Comparison of ENCODE assay signal across 20 cellular contexts in the genomic region with DNA sequence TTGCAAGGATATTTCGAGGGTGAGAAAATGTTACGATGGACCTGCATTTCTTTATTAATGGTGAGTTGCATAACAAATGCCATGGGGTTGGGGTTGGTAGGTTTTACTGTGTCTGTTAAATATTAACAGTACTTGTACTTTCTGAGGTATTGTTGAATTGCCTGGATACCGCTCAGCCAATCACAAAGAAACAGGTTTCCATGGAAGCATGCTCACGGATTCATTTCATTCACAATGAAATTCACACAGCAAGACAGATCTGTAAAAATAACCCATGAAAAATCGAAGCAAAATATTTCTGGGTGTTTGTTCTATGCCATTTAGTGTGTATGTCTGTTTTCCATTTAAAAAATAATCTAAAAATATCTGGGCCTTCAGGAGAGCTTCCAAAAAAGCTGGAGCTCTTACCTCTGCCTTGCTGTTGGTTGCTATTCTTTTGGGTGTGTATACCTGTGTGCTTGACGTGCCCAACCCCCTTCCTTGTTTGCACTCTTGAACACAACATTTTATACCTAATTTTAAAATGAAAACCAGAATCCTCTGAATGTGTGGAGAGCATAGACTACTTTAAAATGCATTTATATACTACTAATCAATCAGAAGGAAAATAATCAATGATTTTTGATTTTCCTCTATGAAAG.
DNase-seq lines count a peak whose midpoint lies in the region; ATAC-seq, FAIRE-seq and TF ChIP-seq lines count a peak whose summit lies in the region.
"Had no signal": no experiment of that assay in that cellular context is flagged by ENCODE, and none has a peak within 500 bp of the region (broad histone marks: within the 10 kb centered on the region; RNA-seq: fewer than 3 reads in every experiment).

No MANE protein-coding gene starts in this region.

- H3K27me3 ChIP-seq in H9 (ENCODE audit: insufficient read depth, low read length) = no peaks in the 10 kb centered on the region
- no peaks in the 10 kb centered on the region for H3K27me3 ChIP-seq in parathyroid adenoma (ENCODE audit: control insufficient read depth, insufficient read depth, low read length)

- H3K4me3 ChIP-seq in SK-N-MC (peak overlapping the region; percentile 47), kidney (ENCODE audit: low read length in 2 of 2) (peak overlapping the region; percentile 13 to 22), parathyroid adenoma (ENCODE audit: low read depth, low read length) (no peak overlapping the region)

- no peak overlapping the region for H3K14ac ChIP-seq in H9 (ENCODE audit: insufficient read depth, low read length)

- H2BK120ac ChIP-seq in H9 (ENCODE audit: low read depth, low read length, poor library complexity, severe bottlenecking) = no peak overlapping the region

- H2BK5ac ChIP-seq in H9 (ENCODE audit: insufficient read length, low read length) = no peak overlapping the region

- TF ChIP-seq CTCF in H9 (conservative IDR thresholded peaks at IDR 0.05) (no peak), kidney (IDR thresholded peaks at IDR 0.05; ENCODE audit: borderline replicate concordance, extremely low read depth, insufficient read depth) (no peak), parathyroid adenoma (IDR thresholded peaks at IDR 0.05) (no peak)

- no peak overlapping the region for H3K27ac Mint-ChIP-seq in H9
- H3K27ac Mint-ChIP-seq: activated naive CD4-positive, alpha-beta T cell treated with anti-CD3 and anti-CD28 coated beads for 36 hours; T-helper 1 cell treated with Interleukin-12 subunit alpha and Interleukin-12 subunit beta and Interleukin-4 antibody, amounts not matched to agents 30 μg/mL and 1 μg/mL, for 36 hours had no signal

- no CpG with 5 or more reads among the region's 6 CpGs for WGBS in H9 (ENCODE audit: extremely low coverage, insufficient read length, low lambda C conversion rate)

- H3K36me3 ChIP-seq in SK-N-MC (ENCODE audit: insufficient read depth, low read length) = no peaks in the 10 kb centered on the region
- no peaks in the 10 kb centered on the region for H3K36me3 ChIP-seq in kidney (ENCODE audit: control insufficient read depth in 1 of 2, insufficient read depth in 2 of 2, low read length in 2 of 2)
- no peaks in the 10 kb centered on the region for H3K36me3 ChIP-seq in parathyroid adenoma (ENCODE audit: control insufficient read depth, insufficient read depth, low read length)

- no peak overlapping the region for H3K23ac ChIP-seq in H9 (ENCODE audit: insufficient read length, low read depth, low read length)

- DNase-seq in H9 (no peak), SK-N-MC (ENCODE audit: low read depth, low spot score) (no peak), kidney (no peak), activated gamma-delta T cell (lab: John Stamatoyannopoulos, UW) (no peak), 8988T (no peak), NCI-H2171 treated with DMSO at 0.1 percent for 48 hours (lab: John Stamatoyannopoulos, UW) (no peak)
- DNase-seq: activated CD8-positive, alpha-beta memory T cell treated with anti-CD3 and anti-CD28 coated beads, Interleukin-2, amount 50 U/mL, for 48 hours; activated naive CD4-positive, alpha-beta T cell treated with anti-CD3 and anti-CD28 coated beads for 36 hours; CD4-positive, alpha-beta memory T cell; effector CD4-positive, alpha-beta T cell; foreskin fibroblast; NCI-H1048; right cardiac atrium; stimulated activated CD4-positive, alpha-beta T cell treated with anti-CD3 and anti-CD28 coated beads, Interleukin-4, amount 100 ng/mL, for 1 hour; trophoblast cell had no signal

- no peak overlapping the region for H2BK12ac ChIP-seq in H9 (ENCODE audit: insufficient read length, low read depth, low read length)

- H3K9me3 Mint-ChIP-seq in H9 = no peaks in the 10 kb centered on the region
- H3K9me3 Mint-ChIP-seq: activated naive CD4-positive, alpha-beta T cell treated with anti-CD3 and anti-CD28 coated beads for 36 hours; CD4-positive, alpha-beta memory T cell; T-helper 1 cell treated with Interleukin-12 subunit alpha and Interleukin-12 subunit beta and Interleukin-4 antibody, amounts not matched to agents 30 μg/mL and 1 μg/mL, for 36 hours had no signal

- peaks cover 2 to 10% of the 10 kb centered on the region in 2 experiments for H3K4me1 Mint-ChIP-seq in H9

- H3K23me2 ChIP-seq in H9 (ENCODE audit: insufficient read length, low read depth, low read length, poor library complexity, severe bottlenecking) = no peaks in the 10 kb centered on the region

- H4K8ac ChIP-seq in H9 (replicated peaks; ENCODE audit: insufficient read length, low read depth, low read length) = no peak overlapping the region

- H2AK5ac ChIP-seq in H9 (ENCODE audit: insufficient read length, low read length) = no peak overlapping the region

- intact Hi-C loops in kidney (cut with DNase I) = no loop called here

- no peak overlapping the region for H3K4me3 Mint-ChIP-seq in H9
- H3K4me3 Mint-ChIP-seq: activated naive CD4-positive, alpha-beta T cell treated with anti-CD3 and anti-CD28 coated beads for 36 hours; CD4-positive, alpha-beta memory T cell; T-helper 1 cell treated with Interleukin-12 subunit alpha and Interleukin-12 subunit beta and Interleukin-4 antibody, amounts not matched to agents 30 μg/mL and 1 μg/mL, for 36 hours had no signal

- H3K79me1 ChIP-seq in H9 (ENCODE audit: insufficient read depth, low read depth, low read length, poor library complexity, severe bottlenecking) = no peaks in the 10 kb centered on the region

- FAIRE-seq in kidney (lab: Jason Lieb, UNC) = peak; percentile 21
- FAIRE-seq: GM19239 had no signal

- no peak overlapping the region for H3K4me2 ChIP-seq in H9 (ENCODE audit: insufficient read depth, insufficient read length, low read length)
- peak overlapping the region; percentile 43 for H3K4me2 ChIP-seq in parathyroid adenoma (ENCODE audit: low read length)

- H3K4ac ChIP-seq in H9 (ENCODE audit: low read depth, low read length) = no peak overlapping the region

- H3K79me2 ChIP-seq in H9 (ENCODE audit: insufficient read depth, low read length) = no peaks in the 10 kb centered on the region
- no peaks in the 10 kb centered on the region for H3K79me2 ChIP-seq in parathyroid adenoma

- H3K27me3 Mint-ChIP-seq in H9 (ENCODE audit: low read depth) = no peaks in the 10 kb centered on the region

- H3T11ph ChIP-seq in H9 (ENCODE audit: low read length) = no peak overlapping the region

- no peak for ATAC-seq in GM19351 (IDR thresholded peaks at IDR 0.05; ENCODE audit: unreplicated experiment)
- ATAC-seq: activated CD4-positive, CD25-positive, alpha-beta regulatory T cell treated with anti-CD3 and anti-CD28 coated beads, Interleukin-2, amount 50 U/mL, for 24 hours; right cardiac atrium had no signal

- no peak overlapping the region for H2BK15ac ChIP-seq in H9 (ENCODE audit: low read depth, low read length)

- H3K27ac ChIP-seq in H9 (ENCODE audit: insufficient read length, low read depth, low read length) (no peak overlapping the region), SK-N-MC (peak overlapping the region; percentile 53; the same call in 1 of the 2 replicates), kidney (ENCODE audit: low read depth in 2 of 2, low read length in 2 of 2) (peak overlapping the region in 1 of 2 donors; percentile 22), parathyroid adenoma (peak overlapping the region; percentile 97)

- H4K5ac ChIP-seq in H9 (ENCODE audit: insufficient read length, low read depth, low read length) = no peak overlapping the region

- H2BK20ac ChIP-seq in H9 (ENCODE audit: low read depth, low read length, poor library complexity, severe bottlenecking) = no peak overlapping the region

- no peak overlapping the region for H4K91ac ChIP-seq in H9 (ENCODE audit: insufficient read length, low read depth, low read length)

- no peaks in the 10 kb centered on the region; the same call in 1 of the 2 replicates for H3K4me1 ChIP-seq in H9 (ENCODE audit: insufficient read depth, low read length)
- peaks cover 11 to 21% of the 10 kb centered on the region in 2 donors for H3K4me1 ChIP-seq in kidney (ENCODE audit: control insufficient read depth in 1 of 2, insufficient read depth in 1 of 2, low read depth in 1 of 2, low read length in 2 of 2)
- peaks cover 75% of the 10 kb centered on the region for H3K4me1 ChIP-seq in parathyroid adenoma

- H3K9me3 ChIP-seq in H9 (ENCODE audit: control insufficient read depth, low read depth, low read length) (no peaks in the 10 kb centered on the region), SK-N-MC (ENCODE audit: low read depth, low read length) (no peaks in the 10 kb centered on the region), kidney (ENCODE audit: control insufficient read depth in 1 of 2, low read length in 2 of 2) (no peaks in the 10 kb centered on the region), parathyroid adenoma (ENCODE audit: control insufficient read depth, low read length) (no peaks in the 10 kb centered on the region)

- no peak overlapping the region for H3K56ac ChIP-seq in H9 (ENCODE audit: insufficient read length, low read depth, low read length)

- H3K18ac ChIP-seq in H9 (ENCODE audit: insufficient read length, low read depth, low read length) = peak overlapping the region; percentile 29

- no peaks in the 10 kb centered on the region; a peak in 1 of 7 replicates for H3K36me3 Mint-ChIP-seq in H9 (ENCODE audit: insufficient read depth in 1 of 3, low read depth in 3 of 3)
- H3K36me3 Mint-ChIP-seq: CD4-positive, alpha-beta memory T cell had no signal

- no peak overlapping the region for H3K9ac ChIP-seq in H9 (ENCODE audit: extremely low read depth, insufficient read length, low read length)
- no peak overlapping the region for H3K9ac ChIP-seq in SK-N-MC (ENCODE audit: insufficient read length)
- no peak overlapping the region for H3K9ac ChIP-seq in kidney (ENCODE audit: low read length in 2 of 2)
- H3K9ac ChIP-seq in parathyroid adenoma = no peak overlapping the region

- H2AFZ ChIP-seq in H9 (ENCODE audit: low read length) = no peak overlapping the region
- H2AFZ ChIP-seq in parathyroid adenoma = peak overlapping the region; percentile 42

- no peaks in the 10 kb centered on the region for H4K20me1 ChIP-seq in H9 (ENCODE audit: control insufficient read depth, insufficient read depth, insufficient read length)
